Comparison of ENCODE assay signal across 18 cellular contexts in the genomic region with DNA sequence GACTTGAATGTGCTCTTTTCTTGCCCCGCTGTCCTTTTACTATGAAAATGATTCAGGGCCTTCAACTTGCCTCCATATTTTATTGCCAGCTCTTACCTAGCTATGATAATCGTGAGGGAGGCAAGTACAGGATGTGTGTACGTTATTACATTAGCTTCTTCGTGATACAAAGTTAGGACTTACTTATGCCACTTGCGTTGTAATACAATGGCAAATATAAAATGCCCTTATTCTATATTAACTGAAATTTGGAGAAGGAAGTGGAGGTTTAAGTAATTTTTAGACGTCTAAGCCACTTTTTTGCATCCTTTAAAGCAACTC. TPM values are rescaled to one million over a fixed set of nuclear protein-coding genes. Genes with fewer than 3 reads are reported as not detected.
DNase-seq lines count a peak whose midpoint lies in the region; ATAC-seq and TF ChIP-seq lines count a peak whose summit lies in the region.
"Had no signal": no experiment of that assay in that cellular context is flagged by ENCODE, and none has a peak within 500 bp of the region (broad histone marks: within the 10 kb centered on the region; RNA-seq: fewer than 3 reads in every experiment).

No MANE protein-coding gene starts in this region.

- H3K27ac ChIP-seq in BLaER1 (no peak overlapping the region), HEK293 (ENCODE audit: extremely low read depth, low read depth, low read length) (no peak overlapping the region), PC-9 (no peak overlapping the region)
- no peak overlapping the region for H3K27ac ChIP-seq in naive thymus-derived CD4-positive, alpha-beta T cell (ENCODE audit: low read depth, low read length)
- H3K27ac ChIP-seq: WERI-Rb-1 had no signal

- peaks cover 6% of the 10 kb centered on the region for H3K4me1 Mint-ChIP-seq in MCF 10A (ENCODE audit: insufficient read depth, unreplicated experiment)
- peaks cover 0 to 20% (median 11%) of the 10 kb centered on the region in 7 donors for H3K4me1 Mint-ChIP-seq in naive thymus-derived CD4-positive, alpha-beta T cell
- no peaks in the 10 kb centered on the region for H3K4me1 Mint-ChIP-seq in endothelial cell (ENCODE audit: unreplicated experiment)
- H3K4me1 Mint-ChIP-seq: H9 had no signal

- ATAC-seq in naive thymus-derived CD4-positive, alpha-beta T cell: no peak
- no peak for ATAC-seq in HG03521 (IDR thresholded peaks at IDR 0.05; ENCODE audit: unreplicated experiment)
- ATAC-seq: PC-3 had no signal

- POLR2A ChIA-PET in HEK293 (lab: Yijun Ruan, JAX) (no interaction called here), MCF 10A (lab: Yijun Ruan, JAX) (no interaction called here), PC-9 (lab: Charles Lee; ENCODE audit: unreplicated experiment) (no interaction called here)
- POLR2A ChIA-PET in naive thymus-derived CD4-positive, alpha-beta T cell (lab: Charles Lee): no interaction called here

- H2AFZ ChIP-seq in PC-9: no peak overlapping the region

- H3K36me3 ChIP-seq in BLaER1 (0 out of 2 replicates have a peak, but pooled peaks cover 8% of the 10 kb centered on the region), HEK293 (ENCODE audit: control insufficient read depth in 2 of 2, insufficient read depth in 1 of 2, low read length in 2 of 2) (no peaks in the 10 kb centered on the region), PC-9 (ENCODE audit: low read depth) (no peaks in the 10 kb centered on the region)
- H3K36me3 ChIP-seq in naive thymus-derived CD4-positive, alpha-beta T cell (ENCODE audit: control insufficient read depth in 2 of 3, insufficient read depth in 3 of 3, low read length in 3 of 3): no peaks in the 10 kb centered on the region
- H3K36me3 ChIP-seq: WERI-Rb-1 had no signal

- CTCF ChIA-PET in HEK293 (lab: Yijun Ruan, JAX) (no interaction called here), MCF 10A (lab: Yijun Ruan, JAX) (interaction anchor here (0.6 kb wide), 1 partner anchor 29 kb away, joined by 3 read pairs; no protein-coding TSS in a partner anchor), PC-9 (lab: Charles Lee) (no interaction called here)
- CTCF ChIA-PET in naive thymus-derived CD4-positive, alpha-beta T cell (lab: Charles Lee): no interaction called here

- H3K4me3 ChIP-seq in BLaER1 (peak overlapping the region; percentile 77), HEK293 (ENCODE audit: low read depth, low read length) (no peak overlapping the region), PC-9 (no peak overlapping the region)
- H3K4me3 ChIP-seq in naive thymus-derived CD4-positive, alpha-beta T cell (ENCODE audit: low read length): no peak overlapping the region
- H3K4me3 ChIP-seq: smooth muscle cell had no signal

- no peaks in the 10 kb centered on the region for H3F3A ChIP-seq in PC-9 (ENCODE audit: insufficient read depth, low read depth)

- H3K4me3 Mint-ChIP-seq in MCF 10A (ENCODE audit: unreplicated experiment): peak overlapping the region; percentile 72
- peak overlapping the region; percentile 55 to 85 (median 72) for H3K4me3 Mint-ChIP-seq in naive thymus-derived CD4-positive, alpha-beta T cell
- H3K4me3 Mint-ChIP-seq in endothelial cell (ENCODE audit: unreplicated experiment): no peak overlapping the region
- H3K4me3 Mint-ChIP-seq: H9 had no signal

- 0 out of 2 replicates have a peak overlapping the region, but pooled peaks have one; percentile 81 for H3K9ac ChIP-seq in BLaER1

- no peaks in the 10 kb centered on the region for H3K79me2 ChIP-seq in PC-9 (ENCODE audit: low read depth)

- H3K4me2 ChIP-seq in BLaER1 (peak overlapping the region; percentile 69), PC-9 (no peak overlapping the region)
- H3K4me2 ChIP-seq: smooth muscle cell had no signal

- H3K9me3 Mint-ChIP-seq in MCF 10A (ENCODE audit: unreplicated experiment) (no peaks in the 10 kb centered on the region), endothelial cell (ENCODE audit: unreplicated experiment) (peaks cover 20% of the 10 kb centered on the region)
- peaks cover 0 to 5% (median 0%) of the 10 kb centered on the region in 11 donors for H3K9me3 Mint-ChIP-seq in naive thymus-derived CD4-positive, alpha-beta T cell

- intact Hi-C loops in MCF 10A (cut with micrococcal nuclease): no loop called here
- intact Hi-C loops in naive thymus-derived CD4-positive, alpha-beta T cell (cut with micrococcal nuclease): no loop called here
- intact Hi-C loops in PC-9 (cut with micrococcal nuclease; ENCODE audit: unreplicated experiment): no loop called here

- H3K27me3 Mint-ChIP-seq in MCF 10A (ENCODE audit: insufficient read depth, unreplicated experiment): no peaks in the 10 kb centered on the region
- H3K27me3 Mint-ChIP-seq in naive thymus-derived CD4-positive, alpha-beta T cell: peaks cover 12 to 59% (median 50%) of the 10 kb centered on the region in 5 donors
- peaks cover 12% of the 10 kb centered on the region for H3K27me3 Mint-ChIP-seq in endothelial cell (ENCODE audit: unreplicated experiment)

- H3K27me3 ChIP-seq in BLaER1 (peaks cover 50% of the 10 kb centered on the region), PC-9 (ENCODE audit: insufficient read depth, low read depth) (no peaks in the 10 kb centered on the region)
- peaks cover 0 to 5% of the 10 kb centered on the region in 2 donors for H3K27me3 ChIP-seq in naive thymus-derived CD4-positive, alpha-beta T cell (ENCODE audit: control insufficient read depth in 2 of 2, insufficient read depth in 2 of 2, low read length in 2 of 2)

- DNase-seq in MCF 10A (ENCODE audit: unreplicated experiment) (no peak), endothelial cell (ENCODE audit: low spot score) (no peak), PC-9 (no peak), NCI-H1417 (lab: John Stamatoyannopoulos, UW) (no peak)
- DNase-seq in naive thymus-derived CD4-positive, alpha-beta T cell: no peak
- DNase-seq: amniotic stem cell, DMS79 treated with DMSO at 0.1 percent for 48 hours, H9, PC-3, WERI-Rb-1 had no signal

- H3K4me1 ChIP-seq in BLaER1 (peaks cover 8% of the 10 kb centered on the region; the same call in 1 of the 2 replicates), HEK293 (ENCODE audit: control insufficient read depth, insufficient read depth, low read length) (no peaks in the 10 kb centered on the region; the same call in 1 of the 2 replicates), PC-9 (replicated peaks; ENCODE audit: insufficient read depth) (no peaks in the 10 kb centered on the region)
- H3K4me1 ChIP-seq in naive thymus-derived CD4-positive, alpha-beta T cell (ENCODE audit: control insufficient read depth in 2 of 2, insufficient read depth in 2 of 2, low read length in 2 of 2): no peaks in the 10 kb centered on the region

- H3K36me3 Mint-ChIP-seq in MCF 10A (ENCODE audit: insufficient read depth, unreplicated experiment) (no peaks in the 10 kb centered on the region), endothelial cell (ENCODE audit: low read depth, unreplicated experiment) (peaks cover 8% of the 10 kb centered on the region)
- no peaks in the 10 kb centered on the region for H3K36me3 Mint-ChIP-seq in naive thymus-derived CD4-positive, alpha-beta T cell
- H3K36me3 Mint-ChIP-seq: IgD-negative memory B cell had no signal

- BruUV-seq in MCF 10A (replicated peaks; lab: Mats Ljungman, UMichigan) (no TSS peak), PC-9 (replicated peaks; lab: Mats Ljungman, UMichigan) (no TSS peak)

- no peaks in the 10 kb centered on the region for H3K9me2 ChIP-seq in PC-9 (ENCODE audit: insufficient read depth)

- H3K27ac Mint-ChIP-seq in MCF 10A (ENCODE audit: low read depth, unreplicated experiment) (peak overlapping the region; percentile 33), endothelial cell (ENCODE audit: unreplicated experiment) (no peak overlapping the region)
- peak overlapping the region in 2 of 9 donors; percentile 11 to 88 for H3K27ac Mint-ChIP-seq in naive thymus-derived CD4-positive, alpha-beta T cell
- H3K27ac Mint-ChIP-seq: H9, IgD-negative memory B cell had no signal

- H3K9me3 ChIP-seq in BLaER1 (peaks cover 10% of the 10 kb centered on the region; the same call in 1 of the 2 replicates), HEK293 (ENCODE audit: control insufficient read depth, insufficient read depth, low read depth, low read length) (no peaks in the 10 kb centered on the region), PC-9 (ENCODE audit: insufficient read depth, low read depth) (no peaks in the 10 kb centered on the region)
- no peaks in the 10 kb centered on the region for H3K9me3 ChIP-seq in naive thymus-derived CD4-positive, alpha-beta T cell (ENCODE audit: control insufficient read depth in 2 of 3, low read length in 3 of 3)

- TF ChIP-seq CTCF in HEK293 (tag by site-specific recombination; IDR thresholded peaks at IDR 0.05): no peak
- no peak for TF ChIP-seq CTCF in MCF 10A (IDR thresholded peaks at IDR 0.05; ENCODE audit: unreplicated experiment)
- no peak for TF ChIP-seq CTCF in endothelial cell (IDR thresholded peaks at IDR 0.05; ENCODE audit: unreplicated experiment)
- no peak for TF ChIP-seq CTCF in PC-9 (conservative IDR thresholded peaks at IDR 0.05)

- H4K20me1 ChIP-seq in BLaER1 (peaks cover 21% of the 10 kb centered on the region), PC-9 (ENCODE audit: insufficient read depth) (no peaks in the 10 kb centered on the region)

TF ChIP-seq in HEK293, 187 proteins besides CTCF, POLR2A, EP300 and RAD21:
- TF ChIP-seq ZNF548 (tag by site-specific recombination; IDR thresholded peaks at IDR 0.05) (no peak), ZBTB20 (tag by site-specific recombination; IDR thresholded peaks at IDR 0.05) (0 out of 2 replicates have a peak, but pooled peaks have one; percentile 2), ZNF404 (tag by site-specific recombination; IDR thresholded peaks at IDR 0.05) (no peak)

RNA-seq across cellular contexts. Expression of gene CCT8L2, which starts 10.8 kb away (rescaled TPM):
- not detected in 2 replicates for total RNA-seq in MCF 10A (2022)
- not detected for total RNA-seq in naive thymus-derived CD4-positive, alpha-beta T cell
- not detected for polyA plus RNA-seq in naive thymus-derived CD4-positive, alpha-beta T cell
- not detected for total RNA-seq in endothelial cell (ENCODE audit: unreplicated experiment)
- total RNA-seq in PC-9 (2021): not detected in 2 replicates
- total RNA-seq: esophagus mucosa, H9, lung microvascular endothelial cell, NCI-H460, PC-3, smooth muscle cell had no signal
- polyA plus RNA-seq: IgD-negative memory B cell, smooth muscle cell had no signal
